In genomic region chr2:117169036-117169765, GRCh38 we compare ENCODE assay signal across 34 cellular contexts.
"Had no signal": no experiment of that assay in that cellular context is flagged by ENCODE, and none has a peak within 500 bp of the region (broad histone marks: within the 10 kb centered on the region; RNA-seq: fewer than 3 reads in every experiment).

No MANE protein-coding gene starts in this region.

- ATAC-seq: activated CD8-positive, alpha-beta T cell treated with anti-CD3 and anti-CD28 coated beads for 36 hours; activated naive CD4-positive, alpha-beta T cell treated with anti-CD3 and anti-CD28 coated beads, Interleukin-2, amount 50 U/mL, for 72 hours; activated T-cell treated with anti-CD3 and anti-CD28 coated beads, Interleukin-2, amount 50 U/mL, for 4 hours; activated T-cell treated with anti-CD3 and anti-CD28 coated beads, Interleukin-2, amount 50 U/mL, for 72 hours; activated T-helper 17 cell treated with anti-CD3 and anti-CD28 coated beads, Interleukin-2, amount 50 U/mL, for 72 hours; body of pancreas had no signal

- H3K4me3 ChIP-seq: adrenal gland, body of pancreas, breast epithelium had no signal

- H3K27ac ChIP-seq: adrenal gland, body of pancreas, brain microvascular endothelial cell, breast epithelium, VCaP had no signal

- H3K27me3 ChIP-seq: adrenal gland, body of pancreas, brain microvascular endothelial cell, breast epithelium had no signal

- H3K4me1 ChIP-seq: adrenal gland, body of pancreas, breast epithelium had no signal

- FAIRE-seq: astrocyte, colon, TTC549 had no signal

- H3K36me3 ChIP-seq: adrenal gland, brain microvascular endothelial cell, breast epithelium had no signal

- H3K9me3 ChIP-seq: adrenal gland had no signal

- DNase-seq: activated B cell treated with CpG ODN at 0.5 μM for 24 hours; activated CD4-positive, alpha-beta memory T cell treated with anti-CD3 and anti-CD28 coated beads for 36 hours; activated CD4-positive, alpha-beta T cell treated with anti-CD3 and anti-CD28 coated beads for 4 hours; activated CD4-positive, alpha-beta T cell treated with anti-CD3 and anti-CD28 coated beads, Interleukin-2, amount 10 ng/mL, durations not matched to agents 24 days and 14 days; activated CD4-positive, alpha-beta T cell treated with anti-CD3 and anti-CD28 coated beads, Interleukin-2, amount 50 U/mL, for 1 hour; activated CD4-positive, alpha-beta T cell treated with anti-CD3 and anti-CD28 coated beads, Interleukin-2, amount 50 U/mL, for 4 hours; activated CD4-positive, CD25-positive, alpha-beta regulatory T cell treated with anti-CD3 and anti-CD28 coated beads, Interleukin-2, amount 50 U/mL, for 72 hours; activated CD8-positive, alpha-beta memory T cell treated with anti-CD3 and anti-CD28 coated beads, Interleukin-2, amount 50 U/mL, for 4 hours; activated CD8-positive, alpha-beta T cell treated with anti-CD3 and anti-CD28 coated beads for 36 hours; activated effector memory CD4-positive, alpha-beta T cell treated with anti-CD3 and anti-CD28 coated beads, Interleukin-2, amount 50 U/mL, for 16 hours; activated gamma-delta T cell treated with Interleukin-2 at 50 U/mL for 16 hours; activated naive CD4-positive, alpha-beta T cell; activated naive CD4-positive, alpha-beta T cell treated with anti-CD3 and anti-CD28 coated beads for 36 hours; activated naive CD4-positive, alpha-beta T cell treated with anti-CD3 and anti-CD28 coated beads, Interleukin-2, amount 50 U/mL, for 16 hours; activated naive CD8-positive, alpha-beta T cell treated with anti-CD3 and anti-CD28 coated beads for 36 hours; activated T-cell treated with anti-CD3 and anti-CD28 coated beads for 4 hours; activated T-cell treated with anti-CD3 and anti-CD28 coated beads, Interleukin-2, amount 50 U/mL, for 1 hour; activated T-cell treated with anti-CD3 and anti-CD28 coated beads, Interleukin-2, amount 50 U/mL, for 4 hours; activated T-cell treated with anti-CD3 and anti-CD28 coated beads, Interleukin-2, amount 50 U/mL, for 72 hours; adrenal gland; amniotic stem cell; aorta; body of pancreas; brain microvascular endothelial cell; central memory CD4-positive, alpha-beta T cell; T-helper 2 cell; T-helper 9 cell had no signal
